In the genomic region with DNA sequence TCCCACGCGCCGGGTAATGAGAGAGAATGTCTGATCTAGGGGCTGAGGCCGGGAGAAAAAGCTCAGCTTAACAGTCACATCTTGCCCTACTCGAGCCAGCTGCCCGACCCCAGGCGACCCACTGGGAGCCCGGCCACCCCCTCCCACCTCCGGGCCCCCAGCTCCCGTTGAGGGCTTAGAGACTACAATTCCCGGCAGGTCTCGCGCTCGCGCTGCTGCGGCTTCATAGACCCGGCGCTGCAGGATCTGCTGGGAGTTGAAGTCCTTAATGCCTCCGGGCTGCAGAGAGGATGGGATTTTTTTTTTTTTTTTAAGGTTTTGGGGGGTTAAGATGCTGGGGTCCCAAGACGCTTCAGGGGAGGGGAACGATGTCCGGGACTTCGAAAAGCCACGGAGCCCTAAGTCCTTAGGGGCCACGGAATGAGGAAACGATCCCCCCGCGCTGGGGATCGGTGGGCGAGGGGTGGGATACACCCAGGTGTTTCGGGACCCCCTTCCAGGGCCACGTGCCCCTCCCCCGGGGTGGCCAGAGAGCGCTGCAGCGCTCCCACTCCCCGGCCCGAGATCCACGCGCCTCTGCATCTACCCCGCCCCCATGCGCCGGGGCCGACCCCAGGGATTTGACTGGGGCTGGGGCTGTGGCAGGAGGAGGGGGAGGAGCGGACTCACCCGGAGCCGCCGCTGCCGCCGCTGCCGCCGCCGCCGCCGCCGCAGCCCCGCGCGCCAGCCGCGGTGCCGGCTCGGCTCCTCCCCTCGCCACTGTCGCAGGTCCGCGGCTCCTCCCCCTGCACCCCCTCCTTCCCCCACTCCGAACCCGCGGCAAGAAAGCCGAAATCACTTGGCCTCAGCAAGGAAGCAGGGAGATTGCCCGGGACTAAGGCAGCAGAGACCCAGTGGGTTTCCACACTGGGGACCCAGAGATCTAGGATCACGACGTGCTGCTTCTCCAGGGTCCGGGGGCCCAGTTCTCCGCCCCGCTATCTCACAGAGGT, we compare ENCODE assay signal across 8 cellular contexts. TPM values are rescaled to one million over a fixed set of nuclear protein-coding genes. Genes with fewer than 3 reads are reported as not detected.
A peak's percentile ranks its signal among the peaks of the same experiment; 100 is the strongest.
DNase-seq lines count a peak whose midpoint lies in the region; ATAC-seq, FAIRE-seq and TF ChIP-seq lines count a peak whose summit lies in the region.
"Had no signal": no experiment of that assay in that cellular context is flagged by ENCODE, and none has a peak within 500 bp of the region (broad histone marks: within the 10 kb centered on the region; RNA-seq: fewer than 3 reads in every experiment).

A gene with protein sequence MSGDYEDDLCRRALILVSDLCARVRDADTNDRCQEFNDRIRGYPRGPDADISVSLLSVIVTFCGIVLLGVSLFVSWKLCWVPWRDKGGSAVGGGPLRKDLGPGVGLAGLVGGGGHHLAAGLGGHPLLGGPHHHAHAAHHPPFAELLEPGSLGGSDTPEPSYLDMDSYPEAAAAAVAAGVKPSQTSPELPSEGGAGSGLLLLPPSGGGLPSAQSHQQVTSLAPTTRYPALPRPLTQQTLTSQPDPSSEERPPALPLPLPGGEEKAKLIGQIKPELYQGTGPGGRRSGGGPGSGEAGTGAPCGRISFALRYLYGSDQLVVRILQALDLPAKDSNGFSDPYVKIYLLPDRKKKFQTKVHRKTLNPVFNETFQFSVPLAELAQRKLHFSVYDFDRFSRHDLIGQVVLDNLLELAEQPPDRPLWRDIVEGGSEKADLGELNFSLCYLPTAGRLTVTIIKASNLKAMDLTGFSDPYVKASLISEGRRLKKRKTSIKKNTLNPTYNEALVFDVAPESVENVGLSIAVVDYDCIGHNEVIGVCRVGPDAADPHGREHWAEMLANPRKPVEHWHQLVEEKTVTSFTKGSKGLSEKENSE (minus strand): TSS at position 761 of the 992 bp plus-strand sequence. CDS start 2,470 bp downstream, outside the sequence.

- DNase-seq in GM19239 (ENCODE audit: insufficient read length, low spot score) = peak; percentile 67
- DNase-seq in NOMO-1 treated with DMSO at 0.1 percent for 48 hours (lab: John Stamatoyannopoulos, UW; ENCODE audit: unreplicated experiment) = peak; percentile 38
- DNase-seq in anterior cingulate cortex (lab: John Stamatoyannopoulos, UW) = peak in 56 of 58 donors; percentile 1 to 86 (median 56)
- no peak for DNase-seq in smooth muscle cell (lab: John Stamatoyannopoulos, UW; ENCODE audit: unreplicated experiment)

- H3K9ac ChIP-seq in iPS-18a (ENCODE audit: low read length) = peak within 1 kb of the TSS; percentile 69
- H3K9ac ChIP-seq in smooth muscle cell (ENCODE audit: low read depth) = no peak within 1 kb of the TSS

- no peaks in the 10 kb centered on the region for H3K36me3 ChIP-seq in iPS-18a (ENCODE audit: control insufficient read depth, low read depth, low read length)
- H3K36me3 ChIP-seq in smooth muscle cell (ENCODE audit: low read depth) = no peaks in the 10 kb centered on the region

- 10% methylated on average over 32 of the region's 76 CpGs for WGBS in smooth muscle cell (ENCODE audit: low lambda C conversion rate)

- TF ChIP-seq CTCF in smooth muscle cell (IDR thresholded peaks at IDR 0.05; ENCODE audit: borderline replicate concordance, insufficient read depth, poor library complexity, severe bottlenecking) = no peak

- no peaks in the 10 kb centered on the region for H3F3A ChIP-seq in smooth muscle cell (ENCODE audit: low read depth)

- ATAC-seq in GM18861 (IDR thresholded peaks at IDR 0.05; ENCODE audit: unreplicated experiment) (no peak), HG02852 (IDR thresholded peaks at IDR 0.05; ENCODE audit: unreplicated experiment) (no peak)

- H3K27ac ChIP-seq in iPS-18a (ENCODE audit: low read length) (no peak within 1 kb of the TSS), smooth muscle cell (ENCODE audit: low read depth) (no peak within 1 kb of the TSS)

- H2AFZ ChIP-seq in smooth muscle cell (ENCODE audit: low read depth) = peak within 1 kb of the TSS; percentile 79

- no peak for FAIRE-seq in GM19239 (lab: Jason Lieb, UNC)

- H3K4me1 ChIP-seq in iPS-18a (ENCODE audit: control insufficient read depth, low read depth, low read length) = no peaks in the 10 kb centered on the region
- H3K4me1 ChIP-seq in smooth muscle cell (ENCODE audit: low read depth) = no peaks in the 10 kb centered on the region

- peaks cover 4% of the 10 kb centered on the region for H3K9me3 ChIP-seq in iPS-18a (ENCODE audit: control insufficient read depth, low read depth, low read length)
- no peaks in the 10 kb centered on the region for H3K9me3 ChIP-seq in smooth muscle cell (replicated peaks; ENCODE audit: low read depth)

- H3K79me2 ChIP-seq in smooth muscle cell (ENCODE audit: low read depth) = no peaks in the 10 kb centered on the region

- H4K20me1 ChIP-seq in smooth muscle cell (ENCODE audit: low read depth) = no peaks in the 10 kb centered on the region

- H3K27me3 ChIP-seq in iPS-18a (ENCODE audit: control insufficient read depth, insufficient read depth, low read length) (peaks cover 23% of the 10 kb centered on the region), smooth muscle cell (ENCODE audit: low read depth) (peaks cover 25% of the 10 kb centered on the region)

- peak within 1 kb of the TSS; percentile 86 for H3K4me3 ChIP-seq in iPS-18a (ENCODE audit: low read length)
- H3K4me3 ChIP-seq in smooth muscle cell = peak within 1 kb of the TSS; percentile 59

- H3K4me2 ChIP-seq in smooth muscle cell = peak within 1 kb of the TSS; percentile 92

RNA-seq across cellular contexts. Expression of the gene that starts here (rescaled TPM):
- total RNA-seq in smooth muscle cell = 0.13 and 0.63 TPM in 2 replicates
- polyA plus RNA-seq in smooth muscle cell = 0.54 and 1.8 TPM in 2 replicates
- total RNA-seq: T-helper 2 cell treated with Interferon-gamma antibody and Interleukin-4, amounts not matched to agents 100 ng/mL and 5 ng/mL, for 36 hours had no signal
